1 cellular context compared by ENCODE assay signal in genomic region chr11:121572581-121573059, GRCh38.
TF ChIP-seq lines count a peak whose summit lies in the region.

No MANE protein-coding gene starts in this region.

TF ChIP-seq in SK-N-SH, 30 proteins besides CTCF, POLR2A, EP300 and RAD21:
- TF ChIP-seq USF1 (IDR thresholded peaks at IDR 0.05; ENCODE audit: borderline replicate concordance, low read depth) (no peak), MAX (IDR thresholded peaks at IDR 0.05; ENCODE audit: low read depth) (no peak), TCF12 (IDR thresholded peaks at IDR 0.05) (no peak), YY1 (IDR thresholded peaks at IDR 0.05; ENCODE audit: low read depth) (no peak), IRF3 (IDR thresholded peaks at IDR 0.05; ENCODE audit: low read depth, low read length) (no peak)
